In the genomic region with DNA sequence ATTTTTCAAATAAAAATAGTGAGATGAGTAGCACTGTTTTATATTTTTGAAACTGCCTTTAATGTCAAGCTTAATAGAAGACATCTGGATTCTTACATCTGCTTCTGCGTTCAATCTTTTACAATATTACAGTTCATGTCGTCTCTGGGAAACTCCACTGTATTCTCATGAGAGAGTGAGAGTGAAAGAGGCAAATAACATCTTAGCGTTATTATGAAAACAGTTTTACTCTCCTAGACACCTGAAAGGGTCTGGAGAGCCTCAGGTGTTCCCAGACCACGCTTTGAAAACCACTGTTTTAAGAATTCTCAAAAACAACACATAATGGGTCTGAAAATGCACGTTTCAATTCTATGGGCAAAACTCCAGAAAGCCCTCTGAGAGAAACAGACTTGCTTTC, we compare ENCODE assay signal across 10 cellular contexts.
A peak's percentile ranks its signal among the peaks of the same experiment; 100 is the strongest.
DNase-seq lines count a peak whose midpoint lies in the region; ATAC-seq and TF ChIP-seq lines count a peak whose summit lies in the region.
"Had no signal": no experiment of that assay in that cellular context is flagged by ENCODE, and none has a peak within 500 bp of the region (broad histone marks: within the 10 kb centered on the region; RNA-seq: fewer than 3 reads in every experiment).

No MANE protein-coding gene starts in this region.

- peak overlapping the region in 1 of 3 experiments; percentile 22 for H3K4me3 Mint-ChIP-seq in nephron
- H3K4me3 Mint-ChIP-seq in activated naive CD8-positive, alpha-beta T cell treated with anti-CD3 and anti-CD28 coated beads for 36 hours: no peak overlapping the region
- H3K4me3 Mint-ChIP-seq: naive thymus-derived CD4-positive, alpha-beta T cell had no signal

- peaks cover 55% of the 10 kb centered on the region for H3K4me1 Mint-ChIP-seq in nephron
- no peaks in the 10 kb centered on the region for H3K4me1 Mint-ChIP-seq in activated naive CD8-positive, alpha-beta T cell treated with anti-CD3 and anti-CD28 coated beads for 36 hours

- TF ChIP-seq CTCF in nephron (IDR thresholded peaks at IDR 0.05; ENCODE audit: unreplicated experiment in 3 of 3): no peak

- no peaks in the 10 kb centered on the region for H3K27me3 Mint-ChIP-seq in nephron (ENCODE audit: low read depth)
- H3K27me3 Mint-ChIP-seq in activated naive CD8-positive, alpha-beta T cell treated with anti-CD3 and anti-CD28 coated beads for 36 hours: no peaks in the 10 kb centered on the region

- no peaks in the 10 kb centered on the region for H3K9me3 Mint-ChIP-seq in nephron
- H3K9me3 Mint-ChIP-seq in activated naive CD8-positive, alpha-beta T cell treated with anti-CD3 and anti-CD28 coated beads for 36 hours: no peaks in the 10 kb centered on the region
- H3K9me3 Mint-ChIP-seq: naive thymus-derived CD4-positive, alpha-beta T cell had no signal

- DNase-seq in NCI-H748 treated with DMSO at 0.1 percent for 48 hours (lab: John Stamatoyannopoulos, UW): no peak
- no peak for DNase-seq in HuH-7 (ENCODE audit: low spot score)
- DNase-seq in activated naive CD8-positive, alpha-beta T cell treated with anti-CD3 and anti-CD28 coated beads for 36 hours: no peak
- DNase-seq in activated CD8-positive, alpha-beta memory T cell treated with anti-CD3 and anti-CD28 coated beads for 24 hours: no peak
- DNase-seq: DMS79; naive thymus-derived CD4-positive, alpha-beta T cell had no signal

- peak overlapping the region; percentile 88 to 93 (median 92) for H3K27ac Mint-ChIP-seq in nephron
- no peak overlapping the region for H3K27ac Mint-ChIP-seq in activated naive CD8-positive, alpha-beta T cell treated with anti-CD3 and anti-CD28 coated beads for 36 hours
- H3K27ac Mint-ChIP-seq: naive thymus-derived CD4-positive, alpha-beta T cell had no signal

- no peaks in the 10 kb centered on the region for H3K36me3 Mint-ChIP-seq in nephron (ENCODE audit: low read depth)
- no peaks in the 10 kb centered on the region for H3K36me3 Mint-ChIP-seq in activated naive CD8-positive, alpha-beta T cell treated with anti-CD3 and anti-CD28 coated beads for 36 hours

- ATAC-seq in GM18870 (IDR thresholded peaks at IDR 0.05; ENCODE audit: unreplicated experiment) (peak; percentile 76), HG02610 (IDR thresholded peaks at IDR 0.05; ENCODE audit: unreplicated experiment) (peak; percentile 89), HG03575 (IDR thresholded peaks at IDR 0.05; ENCODE audit: extremely low read depth, insufficient number of reproducible peaks, low FRiP score, unreplicated experiment) (peak; percentile 51)
- ATAC-seq: naive thymus-derived CD4-positive, alpha-beta T cell had no signal
